Comparison of ENCODE assay signal across 18 cellular contexts in genomic region chr2:43361286-43361685, GRCh38.
DNase-seq lines count a peak whose midpoint lies in the region; ATAC-seq, FAIRE-seq and TF ChIP-seq lines count a peak whose summit lies in the region.
"Had no signal": no experiment of that assay in that cellular context is flagged by ENCODE, and none has a peak within 500 bp of the region (broad histone marks: within the 10 kb centered on the region; RNA-seq: fewer than 3 reads in every experiment).

No MANE protein-coding gene starts in this region.

- H3K4me1 ChIP-seq in GM12878 (ENCODE audit: control insufficient read depth, insufficient read depth, low read length) (no peaks in the 10 kb centered on the region), mesenchymal stem cell (ENCODE audit: control insufficient read depth, insufficient read depth, low read depth, low read length) (no peaks in the 10 kb centered on the region)

- H2BK15ac ChIP-seq in mesenchymal stem cell (ENCODE audit: low read depth, poor library complexity, severe bottlenecking): no peak overlapping the region

- CTCF ChIA-PET in GM12878 (lab: Yijun Ruan, JAX): interaction anchor here (0.8 to 1.6 kb wide), 3 partner anchors 9 to 124 kb away, joined by 4 to 5 read pairs (median 5); no protein-coding TSS in a partner anchor

- ATAC-seq in HG03354 (IDR thresholded peaks at IDR 0.05; ENCODE audit: poor library complexity, severe bottlenecking, unreplicated experiment) (peak; percentile 59), GM12878 (peak; percentile 93), GM18502 (IDR thresholded peaks at IDR 0.05; ENCODE audit: poor library complexity, unreplicated experiment) (no peak)
- ATAC-seq: Panc1 had no signal

- no peaks in the 10 kb centered on the region for H3K79me2 ChIP-seq in GM12878 (ENCODE audit: control insufficient read depth, insufficient read depth, low read length)

- H3K27me3 ChIP-seq in GM12878 (replicated peaks in 1 of 2; ENCODE audit: control insufficient read depth in 2 of 2, insufficient read depth in 2 of 2, low read length in 1 of 2): no peaks in the 10 kb centered on the region
- H3K27me3 ChIP-seq in mesenchymal stem cell (ENCODE audit: control insufficient read depth in 1 of 2, insufficient read depth in 1 of 2, low read length in 2 of 2): no peaks in the 10 kb centered on the region

- H3K14ac ChIP-seq in mesenchymal stem cell (ENCODE audit: low read length in 2 of 2): no peak overlapping the region

- no peak overlapping the region for H4K91ac ChIP-seq in mesenchymal stem cell (ENCODE audit: low read length)

- no peak overlapping the region for H3K18ac ChIP-seq in mesenchymal stem cell (ENCODE audit: low read depth in 1 of 2, low read length in 2 of 2)

- no peak for FAIRE-seq in GM12878 (lab: Jason Lieb, UNC)
- FAIRE-seq: GM19239 had no signal

- no TSS peak for BruUV-seq in GM12878 (replicated peaks; lab: Mats Ljungman, UMichigan)

- H3K9ac ChIP-seq in GM12878 (ENCODE audit: control insufficient read depth, insufficient read depth, low read length) (no peak overlapping the region), mesenchymal stem cell (ENCODE audit: low read length) (peak overlapping the region; percentile 20)

- no peak overlapping the region for H2AK5ac ChIP-seq in mesenchymal stem cell (ENCODE audit: low read length, severe bottlenecking)

- H3K9me3 ChIP-seq in GM12878 (replicated peaks; ENCODE audit: control insufficient read depth, insufficient read depth, low read length): no peaks in the 10 kb centered on the region
- H3K9me3 ChIP-seq in mesenchymal stem cell (ENCODE audit: control insufficient read depth, low read length): no peaks in the 10 kb centered on the region

- intact Hi-C loops in GM12878 (cut with micrococcal nuclease; ENCODE audit: unreplicated experiment): no loop called here

- no peak overlapping the region for H3K23ac ChIP-seq in mesenchymal stem cell (ENCODE audit: low read length in 2 of 2)

- no peak for TF ChIP-seq RAD21 in GM12878 (IDR thresholded peaks at IDR 0.05; ENCODE audit: insufficient read depth, low read depth, low read length)

- DNase-seq in AG10803 (ENCODE audit: low read depth): peak; percentile 65
- DNase-seq in GM12878 (ENCODE audit: low read depth, low spot score): no peak
- DNase-seq in mesenchymal stem cell: no peak
- DNase-seq in glomerular visceral epithelial cell (ENCODE audit: extremely low spot score): no peak
- no peak for DNase-seq in NCI-H187 treated with DMSO at 0.1 percent for 48 hours (lab: John Stamatoyannopoulos, UW)
- DNase-seq in LoVo (ENCODE audit: low spot score): no peak
- DNase-seq: C1 segment of cervical spinal cord, DND-41, GDM1, NCI-H1436, NCI-H2081, NCI-H510A treated with DMSO at 0.1 percent for 48 hours, Right ventricle myocardium superior had no signal

- peaks cover 3% of the 10 kb centered on the region for H3K79me1 ChIP-seq in mesenchymal stem cell (replicated peaks; ENCODE audit: low read length, poor library complexity, severe bottlenecking)

- H3K27ac ChIP-seq in GM12878 (ENCODE audit: control insufficient read depth, insufficient read depth): no peak overlapping the region
- H3K27ac ChIP-seq in mesenchymal stem cell (ENCODE audit: low read length, poor library complexity, severe bottlenecking): no peak overlapping the region
- H3K27ac ChIP-seq: SK-N-MC had no signal

- POLR2A ChIA-PET in GM12878 (lab: Charles Lee): no interaction called here

- H3K4me3 ChIP-seq in AG10803 (ENCODE audit: low read length) (no peak overlapping the region), GM12878 (no peak overlapping the region), mesenchymal stem cell (ENCODE audit: insufficient read depth in 1 of 2, low read depth in 1 of 2, low read length in 2 of 2) (no peak overlapping the region)
- H3K4me3 ChIP-seq: SK-N-MC had no signal

- H4K8ac ChIP-seq in mesenchymal stem cell (ENCODE audit: low read length): no peak overlapping the region

- in situ Hi-C loops in GM12878 (cut with MboI): no loop called here

- no peak overlapping the region for H3K4me2 ChIP-seq in GM12878 (ENCODE audit: control insufficient read depth, insufficient read depth)
- no peak overlapping the region for H3K4me2 ChIP-seq in mesenchymal stem cell (ENCODE audit: low read length, poor library complexity, severe bottlenecking)

- TF ChIP-seq EP300 in GM12878 (IDR thresholded peaks at IDR 0.05; ENCODE audit: borderline replicate concordance in 1 of 2, control insufficient read depth in 1 of 2, low read depth in 2 of 2, low read length in 2 of 2): no peak

- no peak for TF ChIP-seq POLR2A in GM12878 (IDR thresholded peaks at IDR 0.05; ENCODE audit: low read depth, low read length)

- H3K36me3 ChIP-seq in GM12878 (ENCODE audit: control insufficient read depth in 2 of 2, insufficient read depth in 2 of 2, low read length in 1 of 2) (no peaks in the 10 kb centered on the region), mesenchymal stem cell (ENCODE audit: control insufficient read depth in 1 of 2, insufficient read depth in 2 of 2, low read depth in 1 of 2, low read length in 2 of 2) (no peaks in the 10 kb centered on the region)

- H4K20me1 ChIP-seq in GM12878 (ENCODE audit: control insufficient read depth, insufficient read depth): no peaks in the 10 kb centered on the region

- H2BK120ac ChIP-seq in mesenchymal stem cell (ENCODE audit: low read depth, low read length): no peak overlapping the region

- no peak for TF ChIP-seq CTCF in AG10803 (conservative IDR thresholded peaks at IDR 0.05; ENCODE audit: low read length)
- TF ChIP-seq CTCF in GM12878 (IDR thresholded peaks at IDR 0.05 in 2 of 3, conservative IDR thresholded peaks at IDR 0.05 in 1 of 3; ENCODE audit: control insufficient read depth in 2 of 3, extremely low read depth in 1 of 3, insufficient read depth in 1 of 3, low read depth in 3 of 3, low read length in 3 of 3): no peak

- H2BK12ac ChIP-seq in mesenchymal stem cell (ENCODE audit: low read length in 2 of 2): no peak overlapping the region

- H3K4ac ChIP-seq in mesenchymal stem cell (ENCODE audit: low read depth in 1 of 2, low read length in 2 of 2): peak overlapping the region in 1 of 2 experiments; percentile 7

- H2BK5ac ChIP-seq in mesenchymal stem cell (ENCODE audit: low read depth, low read length, poor library complexity, severe bottlenecking): no peak overlapping the region

- H2AFZ ChIP-seq in GM12878 (ENCODE audit: control insufficient read depth, low read depth, low read length) (no peak overlapping the region), mesenchymal stem cell (ENCODE audit: low read depth, low read length) (no peak overlapping the region)

- RAD21 ChIA-PET in GM12878 (lab: Charles Lee; ENCODE audit: unreplicated experiment): interaction anchor here (1.0 to 1.1 kb wide), 2 partner anchors 65 to 132 kb away, joined by 4 to 5 read pairs; no protein-coding TSS in a partner anchor

- SMC1A ChIA-PET in GM12878 (lab: Charles Lee; ENCODE audit: uncharacterized antibody, unreplicated experiment): interaction anchor here (0.8 to 2.3 kb wide), 9 partner anchors 8 to 132 kb away, joined by 3 to 8 read pairs (median 4); no protein-coding TSS in a partner anchor

- 13% methylated on average over 2 of the region's 2 CpGs for WGBS in GM12878 (ENCODE audit: insufficient coverage, insufficient replicate concordance, low lambda C conversion rate, missing lambda C conversion rate)
- 100% methylated on average over 2 of the region's 2 CpGs for WGBS in mesenchymal stem cell

TF ChIP-seq in GM12878, 131 proteins besides CTCF, POLR2A, EP300 and RAD21:
- peak; percentile 56; the same call in 1 of the 2 replicates for TF ChIP-seq MTA2 (IDR thresholded peaks at IDR 0.05; ENCODE audit: low read depth)
- no peak for TF ChIP-seq PAX5 (IDR thresholded peaks at IDR 0.05; ENCODE audit: borderline replicate concordance, low read depth, low read length)
- TF ChIP-seq YY1 (IDR thresholded peaks at IDR 0.05; ENCODE audit: low read depth, low read length): no peak
- no peak for TF ChIP-seq FOS (IDR thresholded peaks at IDR 0.05; ENCODE audit: borderline replicate concordance, extremely low read depth, insufficient read length)
- TF ChIP-seq WRNIP1 (IDR thresholded peaks at IDR 0.05; ENCODE audit: borderline replicate concordance, low read depth, low read length): no peak
TF ChIP-seq in GM12878: peak in this region for 1.
